9 cellular contexts compared by ENCODE assay signal in genomic region chr13:21594715-21595545, GRCh38. TPM values are rescaled to one million over a fixed set of nuclear protein-coding genes. Genes with fewer than 3 reads are reported as not detected.
DNase-seq lines count a peak whose midpoint lies in the region; ATAC-seq and TF ChIP-seq lines count a peak whose summit lies in the region.
"Had no signal": no experiment of that assay in that cellular context is flagged by ENCODE, and none has a peak within 500 bp of the region (broad histone marks: within the 10 kb centered on the region; RNA-seq: fewer than 3 reads in every experiment).

No MANE protein-coding gene starts in this region.

- H4K20me1 ChIP-seq in OCI-LY1 (ENCODE audit: insufficient read depth, low read length), result no peaks in the 10 kb centered on the region

- peak overlapping the region; percentile 37 for H3K27ac ChIP-seq in OCI-LY1 (ENCODE audit: low read depth, low read length, poor library complexity, severe bottlenecking)
- no peak overlapping the region for H3K27ac ChIP-seq in ascending aorta
- no peak overlapping the region for H3K27ac ChIP-seq in trophoblast cell (ENCODE audit: low read depth, low read length)

- WGBS in trophoblast cell (ENCODE audit: extremely low coverage, insufficient coverage, insufficient read length), result no CpG with 5 or more reads among the region's 3 CpGs

- H3K4me1 ChIP-seq in OCI-LY1 (ENCODE audit: insufficient read depth, low read length, severe bottlenecking) (peaks cover 20% of the 10 kb centered on the region), ascending aorta (no peaks in the 10 kb centered on the region), trophoblast cell (ENCODE audit: control insufficient read depth in 1 of 2, insufficient read depth in 2 of 2, low read length in 2 of 2) (no peaks in the 10 kb centered on the region)

- no peak overlapping the region for H3K9ac ChIP-seq in OCI-LY1 (ENCODE audit: low read length)
- no peak overlapping the region for H3K9ac ChIP-seq in trophoblast cell (ENCODE audit: low read length)

- intact Hi-C loops in ascending aorta (cut with DNase I), result no loop called here

- no peak overlapping the region for H2AFZ ChIP-seq in OCI-LY1 (ENCODE audit: low read length)
- no peak overlapping the region for H2AFZ ChIP-seq in trophoblast cell (ENCODE audit: insufficient read depth, low read length, poor library complexity)

- no peak overlapping the region for H4K91ac ChIP-seq in trophoblast cell (ENCODE audit: low read depth, low read length)

- H3K14ac ChIP-seq in trophoblast cell (ENCODE audit: low read length), result no peak overlapping the region

- H3F3A ChIP-seq in OCI-LY1 (ENCODE audit: insufficient read depth, low read length), result no peaks in the 10 kb centered on the region

- H4K12ac ChIP-seq in trophoblast cell (ENCODE audit: low read depth, low read length), result no peak overlapping the region

- no peak overlapping the region for H3K4me3 ChIP-seq in OCI-LY1 (ENCODE audit: low read depth, low read length, poor library complexity, severe bottlenecking)
- H3K4me3 ChIP-seq in ascending aorta, result no peak overlapping the region
- no peak overlapping the region for H3K4me3 ChIP-seq in trophoblast cell (ENCODE audit: low read depth, low read length)

- TF ChIP-seq CTCF in OCI-LY1 (IDR thresholded peaks at IDR 0.05; ENCODE audit: low read length) (no peak), ascending aorta (IDR thresholded peaks at IDR 0.05) (no peak)

- H3K4me2 ChIP-seq in OCI-LY1 (ENCODE audit: low read length) (no peak overlapping the region), trophoblast cell (ENCODE audit: low read length) (no peak overlapping the region)

- no peaks in the 10 kb centered on the region for H3K27me3 ChIP-seq in OCI-LY1 (ENCODE audit: insufficient read depth, low read length)
- no peaks in the 10 kb centered on the region for H3K27me3 ChIP-seq in ascending aorta
- no peaks in the 10 kb centered on the region for H3K27me3 ChIP-seq in trophoblast cell (ENCODE audit: insufficient read depth, low read length)

- no peak overlapping the region for H3K4ac ChIP-seq in trophoblast cell (ENCODE audit: low read depth, low read length)

- H3K9me2 ChIP-seq in OCI-LY1 (ENCODE audit: low read depth, low read length), result no peaks in the 10 kb centered on the region

- no peak overlapping the region for H3K18ac ChIP-seq in trophoblast cell (ENCODE audit: low read length)

- DNase-seq in C1 segment of cervical spinal cord (lab: John Stamatoyannopoulos, UW) (no peak), ascending aorta (ENCODE audit: low spot score in 2 of 2) (no peak), trophoblast cell (no peak)
- no peak for DNase-seq in stimulated activated CD4-positive, alpha-beta T cell treated with anti-CD3 and anti-CD28 coated beads, Interleukin-2, amount 100 ng/mL, for 48 hours
- DNase-seq: stimulated activated CD4-positive, alpha-beta T cell treated with anti-CD3 and anti-CD28 coated beads, Interleukin-12 subunit alpha, Interleukin-12 subunit beta, amount 100 ng/mL, for 4 hours had no signal

- no peak overlapping the region for H2AK5ac ChIP-seq in trophoblast cell (ENCODE audit: low read length)

- no peak overlapping the region for H2BK12ac ChIP-seq in trophoblast cell (ENCODE audit: low read length)

- peaks cover 24% of the 10 kb centered on the region for H3K79me2 ChIP-seq in OCI-LY1 (ENCODE audit: insufficient read depth, low read length)
- no peaks in the 10 kb centered on the region for H3K79me2 ChIP-seq in trophoblast cell (ENCODE audit: control insufficient read depth, insufficient read depth, low read length, poor library complexity)

- ATAC-seq in GM18511 (IDR thresholded peaks at IDR 0.05; ENCODE audit: unreplicated experiment) (peak; percentile 57), GM19455 (IDR thresholded peaks at IDR 0.05; ENCODE audit: unreplicated experiment) (peak; percentile 50), HG02938 (IDR thresholded peaks at IDR 0.05; ENCODE audit: unreplicated experiment) (peak; percentile 52)

- H3K79me1 ChIP-seq in trophoblast cell (ENCODE audit: low read length), result no peaks in the 10 kb centered on the region

- H4K8ac ChIP-seq in trophoblast cell (ENCODE audit: low read depth, low read length), result no peak overlapping the region

- no peak overlapping the region for H2BK5ac ChIP-seq in trophoblast cell (ENCODE audit: low read depth, low read length, poor library complexity)

- H2BK120ac ChIP-seq in trophoblast cell (ENCODE audit: insufficient read depth, low read length, poor library complexity), result no peak overlapping the region

- H3K36me3 ChIP-seq in OCI-LY1 (ENCODE audit: insufficient read depth, low read length) (no peaks in the 10 kb centered on the region; the same call in 1 of the 2 replicates), ascending aorta (no peaks in the 10 kb centered on the region), trophoblast cell (ENCODE audit: control insufficient read depth in 1 of 2, insufficient read depth in 2 of 2, low read length in 2 of 2) (no peaks in the 10 kb centered on the region)

- H3K9me3 ChIP-seq in OCI-LY1 (ENCODE audit: low read length) (no peaks in the 10 kb centered on the region), ascending aorta (peaks cover 0 to 7% of the 10 kb centered on the region in 2 donors), trophoblast cell (ENCODE audit: insufficient read depth, low read depth, low read length) (no peaks in the 10 kb centered on the region)

- no peak overlapping the region for H3K23ac ChIP-seq in trophoblast cell (ENCODE audit: low read length)

RNA-seq across cellular contexts. Expression of gene MICU2, which starts 9.0 kb away (rescaled TPM):
- total RNA-seq in ascending aorta, result 41.5 TPM
- 31.8 and 35.0 TPM in 2 replicates for polyA plus RNA-seq in trophoblast cell (2013)
